In the genomic region with DNA sequence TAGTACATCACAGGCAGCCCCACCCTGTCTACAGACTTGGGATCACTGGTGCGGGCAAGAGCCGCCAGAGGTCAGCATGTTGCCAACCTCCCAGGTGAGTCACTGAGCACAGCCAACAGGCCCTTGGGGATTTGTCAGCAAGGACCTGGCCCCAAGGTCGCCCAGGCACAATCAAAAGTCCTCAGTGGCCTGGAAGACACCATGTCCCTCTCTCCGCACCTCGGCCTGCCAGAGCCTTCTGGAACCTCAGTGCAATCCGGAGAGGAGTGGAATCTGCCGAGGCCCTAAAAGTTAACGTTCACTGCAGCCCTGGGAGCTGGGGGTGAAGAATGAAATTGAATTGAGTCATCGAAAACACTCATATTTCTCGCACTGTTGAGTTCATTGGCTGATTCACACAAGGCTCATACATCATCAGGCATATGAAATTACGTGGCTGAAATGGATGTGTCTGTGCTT, we compare ENCODE assay signal across 10 cellular contexts.
DNase-seq lines count a peak whose midpoint lies in the region; ATAC-seq lines count a peak whose summit lies in the region.
"Had no signal": no experiment of that assay in that cellular context is flagged by ENCODE, and none has a peak within 500 bp of the region (broad histone marks: within the 10 kb centered on the region; RNA-seq: fewer than 3 reads in every experiment).

No MANE protein-coding gene starts in this region.

- no peaks in the 10 kb centered on the region for H3K36me3 Mint-ChIP-seq in activated CD4-positive, alpha-beta memory T cell treated with anti-CD3 and anti-CD28 coated beads for 36 hours

- peak; percentile 74 for ATAC-seq in left colon
- ATAC-seq in HG02623 (IDR thresholded peaks at IDR 0.05; ENCODE audit: unreplicated experiment) = no peak
- ATAC-seq in HG03280 (IDR thresholded peaks at IDR 0.05; ENCODE audit: unreplicated experiment) = no peak

- H3K4me1 Mint-ChIP-seq in activated CD4-positive, alpha-beta memory T cell treated with anti-CD3 and anti-CD28 coated beads for 36 hours (ENCODE audit: low read depth) = no peaks in the 10 kb centered on the region

- H3K4me3 Mint-ChIP-seq in activated CD4-positive, alpha-beta memory T cell treated with anti-CD3 and anti-CD28 coated beads for 36 hours = no peak overlapping the region
- H3K4me3 Mint-ChIP-seq: activated T-cell treated with anti-CD3 and anti-CD28 coated beads, Interleukin-2, amount 50 U/mL, for 72 hours had no signal

- H3K9me3 Mint-ChIP-seq in activated CD4-positive, alpha-beta memory T cell treated with anti-CD3 and anti-CD28 coated beads for 36 hours = no peaks in the 10 kb centered on the region
- H3K9me3 Mint-ChIP-seq: activated T-cell treated with anti-CD3 and anti-CD28 coated beads, Interleukin-2, amount 50 U/mL, for 72 hours had no signal

- no peak overlapping the region for H3K27ac Mint-ChIP-seq in activated CD4-positive, alpha-beta memory T cell treated with anti-CD3 and anti-CD28 coated beads for 36 hours
- H3K27ac Mint-ChIP-seq: activated T-cell treated with anti-CD3 and anti-CD28 coated beads, Interleukin-2, amount 50 U/mL, for 72 hours had no signal

- POLR2A ChIA-PET in activated CD4-positive, alpha-beta memory T cell treated with anti-CD3 and anti-CD28 coated beads for 36 hours (lab: Charles Lee) = no interaction called here

- DNase-seq in AG20443 (ENCODE audit: low spot score) (peak; percentile 71), HK-2 (ENCODE audit: unreplicated experiment) (peak; percentile 76), left colon (no peak), NCI-H146 treated with DMSO at 0.1 percent for 48 hours (lab: John Stamatoyannopoulos, UW; ENCODE audit: unreplicated experiment) (no peak)
- DNase-seq in activated CD4-positive, alpha-beta memory T cell treated with anti-CD3 and anti-CD28 coated beads for 36 hours = no peak
- DNase-seq: stimulated activated CD4-positive, alpha-beta T cell treated with anti-CD3 and anti-CD28 coated beads, Interleukin-2, amount 100 ng/mL, for 48 hours had no signal

- peak overlapping the region; percentile 54 for H3K27ac ChIP-seq in angular gyrus (ENCODE audit: low read depth, low read length)

- CTCF ChIA-PET in activated CD4-positive, alpha-beta memory T cell treated with anti-CD3 and anti-CD28 coated beads for 36 hours (lab: Charles Lee) = interaction anchor here (1.4 to 9.9 kb wide), 4 partner anchors 12 to 203 kb away, joined by 5 to 78 read pairs (median 6); no protein-coding TSS in a partner anchor

- no peaks in the 10 kb centered on the region for H3K27me3 Mint-ChIP-seq in activated CD4-positive, alpha-beta memory T cell treated with anti-CD3 and anti-CD28 coated beads for 36 hours

- intact Hi-C loops in left colon (cut with DNase I, micrococcal nuclease) = no loop called here
- intact Hi-C loops in activated CD4-positive, alpha-beta memory T cell treated with anti-CD3 and anti-CD28 coated beads for 36 hours (cut with micrococcal nuclease) = no loop called here

Comparison
In these comparisons a context has a peak if more than half of its experiments do, and no peak if none do; other contexts are left out.
1. DNase-seq: peak in AG20443 (single experiment) and HK-2 (single experiment); none in left colon (0 of 2), NCI-H146 treated with DMSO at 0.1 percent for 48 hours (single experiment) and activated CD4-positive, alpha-beta memory T cell treated with anti-CD3 and anti-CD28 coated beads for 36 hours (single experiment).